8 cellular contexts compared by ENCODE assay signal in genomic region chr1:40162791-40163441, GRCh38. TPM values are rescaled to one million over a fixed set of nuclear protein-coding genes. Genes with fewer than 3 reads are reported as not detected.
DNase-seq lines count a peak whose midpoint lies in the region; ATAC-seq, FAIRE-seq and TF ChIP-seq lines count a peak whose summit lies in the region.

No MANE protein-coding gene starts in this region.

- H3K27me3 ChIP-seq in H7 (ENCODE audit: control insufficient read depth, insufficient read depth, low read length) = no peaks in the 10 kb centered on the region
- H3K27me3 ChIP-seq in GM12878 (replicated peaks in 1 of 2; ENCODE audit: control insufficient read depth in 2 of 2, insufficient read depth in 2 of 2, low read length in 1 of 2) = no peaks in the 10 kb centered on the region
- no peaks in the 10 kb centered on the region for H3K27me3 ChIP-seq in mononuclear cell (ENCODE audit: insufficient read depth, low read length)

- no peak for TF ChIP-seq POLR2A in GM12878 (IDR thresholded peaks at IDR 0.05; ENCODE audit: low read depth, low read length)

- BruUV-seq in GM12878 (replicated peaks; lab: Mats Ljungman, UMichigan) = no TSS peak
- BruUV-seq in Calu3 (replicated peaks; lab: Mats Ljungman, UMichigan) = no TSS peak

- no peak overlapping the region for H3K27ac Mint-ChIP-seq in Calu3 (ENCODE audit: unreplicated experiment)

- no peak for TF ChIP-seq RAD21 in GM12878 (IDR thresholded peaks at IDR 0.05; ENCODE audit: insufficient read depth, low read depth, low read length)

- no peak overlapping the region; the same call in 1 of the 2 replicates for H3K27ac ChIP-seq in GM12878 (ENCODE audit: control insufficient read depth, insufficient read depth)

- SMC1A ChIA-PET in GM12878 (lab: Charles Lee; ENCODE audit: uncharacterized antibody, unreplicated experiment) = interaction anchor here (0.6 to 7.0 kb wide), 10 partner anchors 8 to 808 kb away, joined by 3 to 66 read pairs (median 5); no protein-coding TSS in a partner anchor

- H3K36me3 Mint-ChIP-seq in Calu3 (ENCODE audit: insufficient read depth, unreplicated experiment) = no peaks in the 10 kb centered on the region

- TF ChIP-seq CTCF in GM12878 (IDR thresholded peaks at IDR 0.05 in 2 of 3, conservative IDR thresholded peaks at IDR 0.05 in 1 of 3; ENCODE audit: control insufficient read depth in 2 of 3, extremely low read depth in 1 of 3, insufficient read depth in 1 of 3, low read depth in 3 of 3, low read length in 3 of 3) (no peak), Calu3 (IDR thresholded peaks at IDR 0.05; ENCODE audit: unreplicated experiment) (no peak)

- H3K36me3 ChIP-seq in H7 (replicated peaks; ENCODE audit: control insufficient read depth, insufficient read depth, low read length) (no peaks in the 10 kb centered on the region), GM12878 (ENCODE audit: control insufficient read depth in 2 of 2, insufficient read depth in 2 of 2, low read length in 1 of 2) (no peaks in the 10 kb centered on the region)

- TF ChIP-seq EP300 in GM12878 (IDR thresholded peaks at IDR 0.05; ENCODE audit: borderline replicate concordance in 1 of 2, control insufficient read depth in 1 of 2, low read depth in 2 of 2, low read length in 2 of 2) = no peak

- H3K9me3 Mint-ChIP-seq in Calu3 (ENCODE audit: low read depth, unreplicated experiment) = no peaks in the 10 kb centered on the region

- RAD21 ChIA-PET in GM12878 (lab: Charles Lee; ENCODE audit: unreplicated experiment) = interaction anchor here (0.8 to 2.7 kb wide), 11 partner anchors 10 to 242 kb away, joined by 3 to 19 read pairs (median 4); no protein-coding TSS in a partner anchor

- H3K9me3 ChIP-seq in GM12878 (replicated peaks; ENCODE audit: control insufficient read depth, insufficient read depth, low read length) (no peaks in the 10 kb centered on the region), mononuclear cell (ENCODE audit: low read depth, low read length) (no peaks in the 10 kb centered on the region)

- H3K4me2 ChIP-seq in GM12878 (ENCODE audit: control insufficient read depth, insufficient read depth) = peak overlapping the region; percentile 92

- no peaks in the 10 kb centered on the region for H3K4me1 ChIP-seq in GM12878 (ENCODE audit: control insufficient read depth, insufficient read depth, low read length)
- peaks cover 35% of the 10 kb centered on the region for H3K4me1 ChIP-seq in mononuclear cell (ENCODE audit: insufficient read depth, low read length)

- FAIRE-seq in GM12878 (lab: Jason Lieb, UNC) = no peak

- H2AFZ ChIP-seq in GM12878 (ENCODE audit: control insufficient read depth, low read depth, low read length) = no peak overlapping the region

- peak overlapping the region; percentile 98; the same call in 1 of the 2 replicates for H3K4me3 ChIP-seq in H7 (ENCODE audit: insufficient read depth, low read depth, low read length)
- H3K4me3 ChIP-seq in GM12878 = peak overlapping the region; percentile 97
- H3K4me3 ChIP-seq in mononuclear cell (ENCODE audit: low read length) = peak overlapping the region; percentile 95

- WGBS in GM12878 (ENCODE audit: insufficient coverage, insufficient replicate concordance, low lambda C conversion rate, missing lambda C conversion rate) = 2% methylated on average over 3 of the region's 3 CpGs

- no peaks in the 10 kb centered on the region for H3K4me1 Mint-ChIP-seq in Calu3 (ENCODE audit: low read depth, unreplicated experiment)

- POLR2A ChIA-PET in GM12878 (lab: Charles Lee) = interaction anchor here (0.6 to 1.9 kb wide), 4 partner anchors 10 to 154 kb away, joined by 3 to 7 read pairs (median 5); partner anchors contain the start of gene COL9A2

- no peaks in the 10 kb centered on the region for H3K27me3 Mint-ChIP-seq in Calu3 (ENCODE audit: unreplicated experiment)

- H4K20me1 ChIP-seq in GM12878 (ENCODE audit: control insufficient read depth, insufficient read depth) = peaks cover 10% of the 10 kb centered on the region; the same call in 1 of the 2 replicates

- H3K4me3 Mint-ChIP-seq in Calu3 (ENCODE audit: low read depth, unreplicated experiment) = no peak overlapping the region

- in situ Hi-C loops in GM12878 (cut with MboI) = no loop called here

- DNase-seq in AG08395 (ENCODE audit: low spot score) = peak; percentile 31
- DNase-seq in H7 = peak; percentile 47
- no peak for DNase-seq in GM12878 (ENCODE audit: low read depth, low spot score)
- no peak for DNase-seq in mucosa of gallbladder (ENCODE audit: low spot score)
- DNase-seq in KG1 (lab: John Stamatoyannopoulos, UW) = no peak
- no peak for DNase-seq in Calu3
- DNase-seq in activated CD4-positive, CD25-positive, alpha-beta regulatory T cell (lab: John Stamatoyannopoulos, UW) = no peak

- CTCF ChIA-PET in GM12878 (lab: Yijun Ruan, JAX) (interaction anchor here (0.7 to 3.8 kb wide), 13 partner anchors 9 to 369 kb away, joined by 3 to 27 read pairs (median 6); no protein-coding TSS in a partner anchor), Calu3 (lab: Charles Lee) (interaction anchor here (1.3 kb wide), 1 partner anchor 20 kb away, joined by 3 read pairs; no protein-coding TSS in a partner anchor)

- intact Hi-C loops in GM12878 (cut with micrococcal nuclease; ENCODE audit: unreplicated experiment) = no loop called here
- intact Hi-C loops in Calu3 (cut with micrococcal nuclease; ENCODE audit: unreplicated experiment) = no loop called here

- H3K79me2 ChIP-seq in GM12878 (ENCODE audit: control insufficient read depth, insufficient read depth, low read length) = peaks cover 68% of the 10 kb centered on the region

- no peak for ATAC-seq in GM12878

- H3K9ac ChIP-seq in GM12878 (ENCODE audit: control insufficient read depth, insufficient read depth, low read length) = peak overlapping the region; percentile 93

TF ChIP-seq in GM12878, 131 proteins besides CTCF, POLR2A, EP300 and RAD21:
- TF ChIP-seq SUZ12 (IDR thresholded peaks at IDR 0.05; ENCODE audit: unreplicated experiment) = no peak
- peak; percentile 47; the same call in 1 of the 2 replicates for TF ChIP-seq RAD51 (IDR thresholded peaks at IDR 0.05)

RNA-seq across cellular contexts. Expression of gene RLF, which starts 1.7 kb away (rescaled TPM):
- 19.6 and 36.7 TPM in 2 replicates for total RNA-seq in H7 (2014; rRNA removed; shearing (Covaris generic))
- total RNA-seq in GM12878 (2013; cell fraction: nucleolus; rRNA removed) = 99.1 and 105 TPM in 2 replicates
- total RNA-seq in GM12878 (2014; rRNA removed) (10.3 and 12.1 TPM in 2 replicates), GM12878 (2014; rRNA removed; fragmentation: Illumina TruSeq; extraction: Trizol) (18.2 and 18.7 TPM in 2 replicates), GM12878 (2021) (12.0 and 12.5 TPM in 2 replicates), mononuclear cell (76.4 TPM), mucosa of gallbladder (16.5 TPM), Calu3 (2022) (11.7 and 12.9 TPM in 2 replicates)
- 3.8 TPM for polyA plus RNA-seq in GM12878 (2011; ENCODE audit: low read depth)
- polyA plus RNA-seq in GM12878 (2011; rRNA removed) (19.8 and 30.8 TPM in 2 replicates), GM12878 (2014; fragmentation: Illumina TruSeq; extraction: Trizol) (11.2 and 14.6 TPM in 2 replicates), GM12878 (2014; fragmentation: Nextera tagmentation; extraction: Ambion mirVana) (1 to 10 TPM; 2.0 to 3.6 TPM), GM12878 (2014; rRNA removed) (5.6 and 7.0 TPM in 2 replicates), GM12878 (2016; fragmentation: Nextera tagmentation; extraction: Ambion mirVana) (1 to 10 TPM; 6.7 to 7.0 TPM)
- 6.8 and 9.0 TPM in 2 replicates for polyA plus RNA-seq in GM12878 (2011; cell fraction: cytosol; rRNA removed)
- polyA plus RNA-seq in GM12878 (2011; cell fraction: nucleus; rRNA removed) = 15.6 and 21.8 TPM in 2 replicates
- polyA plus RNA-seq in GM12878 (2012) = 5.4 and 15.6 TPM in 2 replicates
- polyA minus RNA-seq in GM12878 (2011; rRNA and poly(A)+ RNA removed) = 24.3 and 39.9 TPM in 2 replicates
- 13.6 and 14.0 TPM in 2 replicates for polyA minus RNA-seq in GM12878 (2011; cell fraction: cytosol; rRNA and poly(A)+ RNA removed)
- 15.7 and 16.9 TPM in 2 replicates for polyA minus RNA-seq in GM12878 (2011; cell fraction: nucleus; rRNA and poly(A)+ RNA removed)

Comparison
In these comparisons a context has a peak if more than half of its experiments do, and no peak if none do; other contexts are left out.
1. DNase-seq: peak in AG08395 (single experiment) and H7 (single experiment); none in GM12878 (single experiment), mucosa of gallbladder (single experiment), KG1 (single experiment), Calu3 (single experiment) and activated CD4-positive, CD25-positive, alpha-beta regulatory T cell (0 of 4).
2. Peak in every context shown above with its lines, with median percentiles within 50 percentile points of each other: H3K4me3 ChIP-seq.